ENCODE assay signal across 1 cellular context in the genomic region with DNA sequence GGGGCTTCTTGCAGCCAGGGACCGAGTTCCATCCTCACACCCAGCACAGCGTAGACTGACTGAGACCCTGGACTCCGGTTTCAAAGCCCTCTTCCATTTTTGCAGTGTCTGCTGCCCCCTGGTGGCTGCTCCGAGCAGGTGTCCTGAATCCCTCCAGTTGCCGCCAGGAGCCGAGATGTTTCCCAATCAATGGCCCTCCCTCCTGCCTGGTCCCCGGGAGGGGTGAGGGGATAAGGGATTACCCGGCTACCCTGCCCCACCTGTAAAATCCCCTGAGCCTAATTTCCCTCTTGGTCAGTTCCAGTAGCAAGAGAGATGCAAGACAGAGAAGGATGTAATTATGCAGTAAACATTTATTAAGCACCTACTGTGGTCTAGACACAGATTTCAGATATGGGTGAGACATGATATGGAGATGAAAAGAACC.
TF ChIP-seq lines count a peak whose summit lies in the region.

No MANE protein-coding gene starts in this region.

TF ChIP-seq in K562, 482 proteins besides CTCF, POLR2A, EP300 and RAD21 (continued from another document and continues in another):
- TF ChIP-seq, protein P1, sequence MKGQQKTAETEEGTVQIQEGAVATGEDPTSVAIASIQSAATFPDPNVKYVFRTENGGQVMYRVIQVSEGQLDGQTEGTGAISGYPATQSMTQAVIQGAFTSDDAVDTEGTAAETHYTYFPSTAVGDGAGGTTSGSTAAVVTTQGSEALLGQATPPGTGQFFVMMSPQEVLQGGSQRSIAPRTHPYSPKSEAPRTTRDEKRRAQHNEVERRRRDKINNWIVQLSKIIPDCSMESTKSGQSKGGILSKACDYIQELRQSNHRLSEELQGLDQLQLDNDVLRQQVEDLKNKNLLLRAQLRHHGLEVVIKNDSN (CRISPR knock-in tag; IDR thresholded peaks at IDR 0.05) = no peak
- TF ChIP-seq IRF2 (CRISPR knock-in tag; IDR thresholded peaks at IDR 0.05) (no peak), SMC3 (conservative IDR thresholded peaks at IDR 0.05; ENCODE audit: insufficient read depth, low read depth, low read length) (peak; percentile 71), YY1 (IDR thresholded peaks at IDR 0.05; ENCODE audit: borderline replicate concordance in 1 of 3, control insufficient read depth in 1 of 3, extremely low read depth in 1 of 3, insufficient read depth in 3 of 3, insufficient read length in 1 of 3, insufficient replicate concordance in 2 of 3, low read depth in 1 of 3, low read length in 2 of 3) (peak in 1 of 3 experiments; percentile 36), CREB5 (CRISPR knock-in tag; IDR thresholded peaks at IDR 0.05) (no peak), RFX1 (IDR thresholded peaks at IDR 0.05) (no peak), SIRT6 (IDR thresholded peaks at IDR 0.05; ENCODE audit: low read depth, low read length) (no peak), HDAC1 (IDR thresholded peaks at IDR 0.05) (no peak), NONO (IDR thresholded peaks at IDR 0.05; ENCODE audit: low read depth in 2 of 2, low read length in 1 of 2) (no peak), PTRF (tag; IDR thresholded peaks at IDR 0.05) (no peak), HEY1 (CRISPR knock-in tag; IDR thresholded peaks at IDR 0.05; ENCODE audit: borderline replicate concordance) (no peak), ZKSCAN1 (IDR thresholded peaks at IDR 0.05; ENCODE audit: low read depth, low read length) (no peak), KLF10 (CRISPR knock-in tag; IDR thresholded peaks at IDR 0.05) (no peak), PML (IDR thresholded peaks at IDR 0.05; ENCODE audit: low read length) (no peak), ZFP36 (IDR thresholded peaks at IDR 0.05; ENCODE audit: low read depth, low read length, partially characterized antibody) (peak; percentile 9), ZKSCAN8 (CRISPR knock-in tag; IDR thresholded peaks at IDR 0.05) (0 out of 2 replicates have a peak, but pooled peaks have one; percentile 31), MAFF (IDR thresholded peaks at IDR 0.05; ENCODE audit: low read length) (no peak), GATA2 (CRISPR knock-in tag; IDR thresholded peaks at IDR 0.05) (no peak), EP400 (IDR thresholded peaks at IDR 0.05) (no peak), COPS2 (conservative IDR thresholded peaks at IDR 0.05) (no peak), EZH2 (IDR thresholded peaks at IDR 0.05; ENCODE audit: borderline replicate concordance, low read depth, low read length) (no peak), XRCC4 (IDR thresholded peaks at IDR 0.05; ENCODE audit: extremely low read depth, insufficient read depth, insufficient read length) (no peak), ZNF165 (CRISPR knock-in tag; IDR thresholded peaks at IDR 0.05; ENCODE audit: borderline replicate concordance) (no peak), JUNB (CRISPR knock-in tag; conservative IDR thresholded peaks at IDR 0.05) (no peak), ZNF212 (CRISPR knock-in tag; IDR thresholded peaks at IDR 0.05) (no peak), XRCC5 (IDR thresholded peaks at IDR 0.05; ENCODE audit: low read depth, low read length) (0 out of 2 replicates have a peak, but pooled peaks have one; percentile 32), DIDO1 (tag; IDR thresholded peaks at IDR 0.05; ENCODE audit: low read depth) (no peak), FOXJ2 (tag; IDR thresholded peaks at IDR 0.05) (no peak), E2F5 (CRISPR knock-in tag; IDR thresholded peaks at IDR 0.05) (no peak), NUFIP1 (IDR thresholded peaks at IDR 0.05; ENCODE audit: partially characterized antibody) (no peak), ATF7 (IDR thresholded peaks at IDR 0.05) (no peak), ZNF75A (CRISPR knock-in tag; IDR thresholded peaks at IDR 0.05) (no peak)
- TF ChIP-seq, protein P2, sequence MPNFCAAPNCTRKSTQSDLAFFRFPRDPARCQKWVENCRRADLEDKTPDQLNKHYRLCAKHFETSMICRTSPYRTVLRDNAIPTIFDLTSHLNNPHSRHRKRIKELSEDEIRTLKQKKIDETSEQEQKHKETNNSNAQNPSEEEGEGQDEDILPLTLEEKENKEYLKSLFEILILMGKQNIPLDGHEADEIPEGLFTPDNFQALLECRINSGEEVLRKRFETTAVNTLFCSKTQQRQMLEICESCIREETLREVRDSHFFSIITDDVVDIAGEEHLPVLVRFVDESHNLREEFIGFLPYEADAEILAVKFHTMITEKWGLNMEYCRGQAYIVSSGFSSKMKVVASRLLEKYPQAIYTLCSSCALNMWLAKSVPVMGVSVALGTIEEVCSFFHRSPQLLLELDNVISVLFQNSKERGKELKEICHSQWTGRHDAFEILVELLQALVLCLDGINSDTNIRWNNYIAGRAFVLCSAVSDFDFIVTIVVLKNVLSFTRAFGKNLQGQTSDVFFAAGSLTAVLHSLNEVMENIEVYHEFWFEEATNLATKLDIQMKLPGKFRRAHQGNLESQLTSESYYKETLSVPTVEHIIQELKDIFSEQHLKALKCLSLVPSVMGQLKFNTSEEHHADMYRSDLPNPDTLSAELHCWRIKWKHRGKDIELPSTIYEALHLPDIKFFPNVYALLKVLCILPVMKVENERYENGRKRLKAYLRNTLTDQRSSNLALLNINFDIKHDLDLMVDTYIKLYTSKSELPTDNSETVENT (CRISPR knock-in tag; IDR thresholded peaks at IDR 0.05) = no peak
- TF ChIP-seq, protein P3, sequence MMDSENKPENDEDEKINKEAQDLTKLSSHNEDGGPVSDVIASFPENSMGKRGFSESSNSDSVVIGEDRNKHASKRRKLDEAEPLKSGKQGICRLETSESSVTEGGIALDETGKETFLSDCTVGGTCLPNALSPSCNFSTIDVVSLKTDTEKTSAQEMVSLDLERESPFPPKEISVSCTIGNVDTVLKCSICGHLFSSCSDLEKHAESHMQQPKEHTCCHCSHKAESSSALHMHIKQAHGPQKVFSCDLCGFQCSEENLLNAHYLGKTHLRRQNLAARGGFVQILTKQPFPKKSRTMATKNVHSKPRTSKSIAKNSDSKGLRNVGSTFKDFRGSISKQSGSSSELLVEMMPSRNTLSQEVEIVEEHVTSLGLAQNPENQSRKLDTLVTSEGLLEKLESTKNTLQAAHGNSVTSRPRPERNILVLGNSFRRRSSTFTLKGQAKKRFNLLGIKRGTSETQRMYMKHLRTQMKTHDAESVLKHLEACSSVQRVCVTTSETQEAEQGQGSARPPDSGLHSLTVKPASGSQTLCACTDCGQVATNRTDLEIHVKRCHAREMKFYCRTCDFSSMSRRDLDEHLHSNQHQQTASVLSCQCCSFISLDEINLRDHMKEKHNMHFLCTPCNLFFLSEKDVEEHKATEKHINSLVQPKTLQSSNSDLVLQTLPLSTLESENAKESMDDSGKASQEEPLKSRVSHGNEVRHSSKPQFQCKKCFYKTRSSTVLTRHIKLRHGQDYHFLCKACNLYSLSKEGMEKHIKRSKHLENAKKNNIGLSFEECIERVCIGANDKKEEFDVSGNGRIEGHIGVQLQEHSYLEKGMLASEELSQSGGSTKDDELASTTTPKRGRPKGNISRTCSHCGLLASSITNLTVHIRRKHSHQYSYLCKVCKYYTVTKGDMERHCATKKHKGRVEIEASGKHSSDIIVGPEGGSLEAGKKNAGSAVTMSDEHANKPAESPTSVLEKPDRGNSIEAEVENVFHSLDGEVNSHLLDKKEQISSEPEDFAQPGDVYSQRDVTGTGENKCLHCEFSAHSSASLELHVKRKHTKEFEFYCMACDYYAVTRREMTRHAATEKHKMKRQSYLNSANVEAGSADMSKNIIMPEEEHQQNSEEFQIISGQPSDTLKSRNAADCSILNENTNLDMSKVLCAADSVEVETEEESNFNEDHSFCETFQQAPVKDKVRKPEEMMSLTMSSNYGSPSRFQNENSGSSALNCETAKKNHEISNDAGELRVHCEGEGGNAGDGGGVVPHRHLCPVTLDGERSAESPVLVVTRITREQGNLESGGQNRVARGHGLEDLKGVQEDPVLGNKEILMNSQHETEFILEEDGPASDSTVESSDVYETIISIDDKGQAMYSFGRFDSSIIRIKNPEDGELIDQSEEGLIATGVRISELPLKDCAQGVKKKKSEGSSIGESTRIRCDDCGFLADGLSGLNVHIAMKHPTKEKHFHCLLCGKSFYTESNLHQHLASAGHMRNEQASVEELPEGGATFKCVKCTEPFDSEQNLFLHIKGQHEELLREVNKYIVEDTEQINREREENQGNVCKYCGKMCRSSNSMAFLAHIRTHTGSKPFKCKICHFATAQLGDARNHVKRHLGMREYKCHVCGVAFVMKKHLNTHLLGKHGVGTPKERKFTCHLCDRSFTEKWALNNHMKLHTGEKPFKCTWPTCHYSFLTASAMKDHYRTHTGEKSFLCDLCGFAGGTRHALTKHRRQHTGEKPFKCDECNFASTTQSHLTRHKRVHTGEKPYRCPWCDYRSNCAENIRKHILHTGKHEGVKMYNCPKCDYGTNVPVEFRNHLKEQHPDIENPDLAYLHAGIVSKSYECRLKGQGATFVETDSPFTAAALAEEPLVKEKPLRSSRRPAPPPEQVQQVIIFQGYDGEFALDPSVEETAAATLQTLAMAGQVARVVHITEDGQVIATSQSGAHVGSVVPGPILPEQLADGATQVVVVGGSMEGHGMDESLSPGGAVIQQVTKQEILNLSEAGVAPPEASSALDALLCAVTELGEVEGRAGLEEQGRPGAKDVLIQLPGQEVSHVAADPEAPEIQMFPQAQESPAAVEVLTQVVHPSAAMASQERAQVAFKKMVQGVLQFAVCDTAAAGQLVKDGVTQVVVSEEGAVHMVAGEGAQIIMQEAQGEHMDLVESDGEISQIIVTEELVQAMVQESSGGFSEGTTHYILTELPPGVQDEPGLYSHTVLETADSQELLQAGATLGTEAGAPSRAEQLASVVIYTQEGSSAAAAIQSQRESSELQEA (IDR thresholded peaks at IDR 0.05; ENCODE audit: low read depth) = no peak
- TF ChIP-seq, protein P4, sequence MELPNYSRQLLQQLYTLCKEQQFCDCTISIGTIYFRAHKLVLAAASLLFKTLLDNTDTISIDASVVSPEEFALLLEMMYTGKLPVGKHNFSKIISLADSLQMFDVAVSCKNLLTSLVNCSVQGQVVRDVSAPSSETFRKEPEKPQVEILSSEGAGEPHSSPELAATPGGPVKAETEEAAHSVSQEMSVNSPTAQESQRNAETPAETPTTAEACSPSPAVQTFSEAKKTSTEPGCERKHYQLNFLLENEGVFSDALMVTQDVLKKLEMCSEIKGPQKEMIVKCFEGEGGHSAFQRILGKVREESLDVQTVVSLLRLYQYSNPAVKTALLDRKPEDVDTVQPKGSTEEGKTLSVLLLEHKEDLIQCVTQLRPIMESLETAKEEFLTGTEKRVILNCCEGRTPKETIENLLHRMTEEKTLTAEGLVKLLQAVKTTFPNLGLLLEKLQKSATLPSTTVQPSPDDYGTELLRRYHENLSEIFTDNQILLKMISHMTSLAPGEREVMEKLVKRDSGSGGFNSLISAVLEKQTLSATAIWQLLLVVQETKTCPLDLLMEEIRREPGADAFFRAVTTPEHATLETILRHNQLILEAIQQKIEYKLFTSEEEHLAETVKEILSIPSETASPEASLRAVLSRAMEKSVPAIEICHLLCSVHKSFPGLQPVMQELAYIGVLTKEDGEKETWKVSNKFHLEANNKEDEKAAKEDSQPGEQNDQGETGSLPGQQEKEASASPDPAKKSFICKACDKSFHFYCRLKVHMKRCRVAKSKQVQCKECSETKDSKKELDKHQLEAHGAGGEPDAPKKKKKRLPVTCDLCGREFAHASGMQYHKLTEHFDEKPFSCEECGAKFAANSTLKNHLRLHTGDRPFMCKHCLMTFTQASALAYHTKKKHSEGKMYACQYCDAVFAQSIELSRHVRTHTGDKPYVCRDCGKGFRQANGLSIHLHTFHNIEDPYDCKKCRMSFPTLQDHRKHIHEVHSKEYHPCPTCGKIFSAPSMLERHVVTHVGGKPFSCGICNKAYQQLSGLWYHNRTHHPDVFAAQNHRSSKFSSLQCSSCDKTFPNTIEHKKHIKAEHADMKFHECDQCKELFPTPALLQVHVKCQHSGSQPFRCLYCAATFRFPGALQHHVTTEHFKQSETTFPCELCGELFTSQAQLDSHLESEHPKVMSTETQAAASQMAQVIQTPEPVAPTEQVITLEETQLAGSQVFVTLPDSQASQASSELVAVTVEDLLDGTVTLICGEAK (IDR thresholded peaks at IDR 0.05) = no peak
- TF ChIP-seq, protein P4 (CRISPR knock-in tag; IDR thresholded peaks at IDR 0.05) = no peak
